Comparison of ENCODE assay signal across 27 cellular contexts in genomic region chr7:147952918-147953317, GRCh38.
"Had no signal": no experiment of that assay in that cellular context is flagged by ENCODE, and none has a peak within 500 bp of the region (broad histone marks: within the 10 kb centered on the region; RNA-seq: fewer than 3 reads in every experiment).

No MANE protein-coding gene starts in this region.

- H2AFZ ChIP-seq: hepatocyte had no signal

- H3K4me1 ChIP-seq: colonic mucosa, esophagus muscularis mucosa, esophagus squamous epithelium, foreskin keratinocyte, gastrocnemius medialis, gastroesophageal sphincter, heart left ventricle, heart right ventricle had no signal

- H3K79me2 ChIP-seq: hepatocyte had no signal

- DNase-seq: colonic mucosa; cortex of kidney; dermis blood vessel endothelial cell; dorsolateral prefrontal cortex; effector CD4-positive, alpha-beta T cell; effector CD8-positive, alpha-beta T cell; effector memory CD4-positive, alpha-beta T cell; effector memory CD8-positive, alpha-beta T cell; endodermal cell; erythroblast; esophagus squamous epithelium; foreskin fibroblast; foreskin keratinocyte; foreskin melanocyte; gastrocnemius medialis; glutamatergic neuron; head of caudate nucleus; heart left ventricle; heart right ventricle had no signal

- FAIRE-seq: endometrium, endothelial cell of umbilical vein, frontal cortex had no signal

- H3K27ac ChIP-seq: colonic mucosa, dorsolateral prefrontal cortex, epithelial cell of prostate, esophagus muscularis mucosa, esophagus squamous epithelium, foreskin keratinocyte, gastrocnemius medialis, gastroesophageal sphincter, heart left ventricle, heart right ventricle, hepatocyte had no signal

- H3K36me3 ChIP-seq: colonic mucosa, esophagus muscularis mucosa, esophagus squamous epithelium, gastrocnemius medialis, gastroesophageal sphincter, heart left ventricle, heart right ventricle had no signal

- H3K4me3 ChIP-seq: colonic mucosa, dorsolateral prefrontal cortex, esophagus muscularis mucosa, esophagus squamous epithelium, gastrocnemius medialis, gastroesophageal sphincter, heart left ventricle, heart right ventricle, hepatocyte had no signal

- H3K4me2 ChIP-seq: hepatocyte had no signal

- H3K27me3 ChIP-seq: colonic mucosa, dorsolateral prefrontal cortex, esophagus muscularis mucosa, esophagus squamous epithelium, foreskin keratinocyte, gastrocnemius medialis, gastroesophageal sphincter, heart left ventricle, hepatocyte had no signal

- ATAC-seq: effector memory CD8-positive, alpha-beta T cell; esophagus mucosa; foreskin keratinocyte; gastrocnemius medialis; gastroesophageal sphincter; heart left ventricle; heart right ventricle had no signal

- H3K9me3 ChIP-seq: colonic mucosa, esophagus muscularis mucosa, esophagus squamous epithelium, gastrocnemius medialis had no signal
